Comparison of ENCODE assay signal across 39 cellular contexts in genomic region chr11:34521265-34521664, GRCh38. TPM values are rescaled to one million over a fixed set of nuclear protein-coding genes. Genes with fewer than 3 reads are reported as not detected.
"Had no signal": no experiment of that assay in that cellular context is flagged by ENCODE, and none has a peak within 500 bp of the region (broad histone marks: within the 10 kb centered on the region; RNA-seq: fewer than 3 reads in every experiment).

No MANE protein-coding gene starts in this region.

- H3K27ac ChIP-seq: adrenal gland, ascending aorta, body of pancreas, brain microvascular endothelial cell, breast epithelium, cardiac muscle cell had no signal

- FAIRE-seq: astrocyte, bronchial epithelial cell had no signal

- DNase-seq: activated effector memory CD4-positive, alpha-beta T cell treated with anti-CD3 and anti-CD28 coated beads, Interleukin-2, amount 50 U/mL, for 16 hours; activated effector memory CD4-positive, alpha-beta T cell treated with Interleukin-2 at 50 U/mL for 16 hours; activated gamma-delta T cell; activated gamma-delta T cell treated with Interleukin-2 at 50 U/mL for 16 hours; activated naive CD4-positive, alpha-beta T cell; activated naive CD4-positive, alpha-beta T cell treated with anti-CD3 and anti-CD28 coated beads for 36 hours; activated naive CD4-positive, alpha-beta T cell treated with anti-CD3 and anti-CD28 coated beads, Interleukin-2, amount 10 ng/mL, durations not matched to agents 7 days and 5 days; activated naive CD4-positive, alpha-beta T cell treated with anti-CD3 and anti-CD28 coated beads, Interleukin-2, amount 50 U/mL, for 16 hours; activated naive CD4-positive, alpha-beta T cell treated with Interleukin-2 at 50 U/mL for 16 hours; activated naive CD8-positive, alpha-beta T cell treated with anti-CD3 and anti-CD28 coated beads for 36 hours; activated naive CD8-positive, alpha-beta T cell treated with anti-CD3 and anti-CD28 coated beads, Interleukin-2, amount 10 ng/mL, durations not matched to agents 7 days and 5 days; activated naive CD8-positive, alpha-beta T cell treated with anti-CD3 and anti-CD28 coated beads, Interleukin-2, amount 50 U/mL, for 24 hours; activated T-cell treated with anti-CD3 and anti-CD28 coated beads, Interleukin-2, amount 50 U/mL, for 1 hour; activated T-cell treated with anti-CD3 and anti-CD28 coated beads, Interleukin-2, amount 50 U/mL, for 24 hours; activated T-cell treated with anti-CD3 and anti-CD28 coated beads, Interleukin-2, amount 50 U/mL, for 4 hours; activated T-cell treated with anti-CD3 and anti-CD28 coated beads, Interleukin-2, amount 50 U/mL, for 48 hours; activated T-cell treated with anti-CD3 and anti-CD28 coated beads, Interleukin-2, amount 50 U/mL, for 72 hours; adrenal gland; amniotic stem cell; amygdala; anterior cingulate cortex; aorta; body of pancreas; brain microvascular endothelial cell; caudate nucleus; central memory CD4-positive, alpha-beta T cell; cerebellar nuclear complex had no signal

- H3K9me3 ChIP-seq: adrenal gland, ascending aorta, body of pancreas, breast epithelium had no signal

- H3K4me3 ChIP-seq: adrenal gland, ascending aorta, body of pancreas, breast epithelium, cardiac muscle cell had no signal

- H3K4me1 ChIP-seq: adrenal gland, ascending aorta, body of pancreas, breast epithelium had no signal

- H3K27me3 ChIP-seq: adrenal gland, ascending aorta, body of pancreas, brain microvascular endothelial cell, breast epithelium, cardiac muscle cell had no signal

- H3K36me3 ChIP-seq: adrenal gland, ascending aorta, brain microvascular endothelial cell, breast epithelium, cardiac muscle cell had no signal

- ATAC-seq: activated naive CD4-positive, alpha-beta T cell treated with anti-CD3 and anti-CD28 coated beads, Interleukin-2, amount 50 U/mL, for 72 hours; activated naive CD8-positive, alpha-beta T cell treated with anti-CD3 and anti-CD28 coated beads, Interleukin-2, amount 50 U/mL, for 24 hours; activated T-cell treated with anti-CD3 and anti-CD28 coated beads, Interleukin-2, amount 50 U/mL, for 4 hours; activated T-cell treated with anti-CD3 and anti-CD28 coated beads, Interleukin-2, amount 50 U/mL, for 72 hours; activated T-helper 17 cell treated with anti-CD3 and anti-CD28 coated beads, Interleukin-2, amount 50 U/mL, for 72 hours; body of pancreas had no signal

RNA-seq across cellular contexts. Expression of gene ELF5, which starts 7.7 kb away (rescaled TPM):
- total RNA-seq: activated naive CD4-positive, alpha-beta T cell treated with anti-CD3 and anti-CD28 coated beads for 36 hours; activated naive CD4-positive, alpha-beta T cell treated with anti-CD3 and anti-CD28 coated beads, Interleukin-2, amount 50 U/mL, for 72 hours; activated naive CD8-positive, alpha-beta T cell treated with anti-CD3 and anti-CD28 coated beads for 36 hours; activated naive CD8-positive, alpha-beta T cell treated with anti-CD3 and anti-CD28 coated beads, Interleukin-2, amount 10 ng/mL, durations not matched to agents 7 days and 5 days; activated T-cell treated with anti-CD3 and anti-CD28 coated beads, Interleukin-2, amount 50 U/mL, for 4 hours; activated T-cell treated with anti-CD3 and anti-CD28 coated beads, Interleukin-2, amount 50 U/mL, for 72 hours; activated T-helper 1 cell treated with anti-CD3 and anti-CD28 coated beads, Interleukin-12 subunit alpha, Interleukin-12 subunit beta, Interleukin-2, Interleukin-4 antibody, amounts not matched to agents 30 ng/mL and 10 ng/mL and 1 ng/mL, durations not matched to agents 14 hours and 24 hours and 36 hours; activated T-helper 17 cell treated with anti-CD3 and anti-CD28 coated beads, Interleukin-2, amount 50 U/mL, for 72 hours; activated T-helper 2 cell treated with anti-CD3 and anti-CD28 coated beads, Interferon-gamma antibody, Interleukin-2, Interleukin-4, amounts not matched to agents 10 μg/mL and 5 μg/mL and 100 μg/mL, durations not matched to agents 14 hours and 24 hours and 36 hours; adrenal gland; aorta; ascending aorta; astrocyte; body of pancreas; cardiac muscle cell; cardiac septum; cerebellum; chondrocyte had no signal
- polyA plus RNA-seq: aorta, cardiac muscle cell had no signal
